ENCODE assay signal across 1 cellular context in the genomic region with DNA sequence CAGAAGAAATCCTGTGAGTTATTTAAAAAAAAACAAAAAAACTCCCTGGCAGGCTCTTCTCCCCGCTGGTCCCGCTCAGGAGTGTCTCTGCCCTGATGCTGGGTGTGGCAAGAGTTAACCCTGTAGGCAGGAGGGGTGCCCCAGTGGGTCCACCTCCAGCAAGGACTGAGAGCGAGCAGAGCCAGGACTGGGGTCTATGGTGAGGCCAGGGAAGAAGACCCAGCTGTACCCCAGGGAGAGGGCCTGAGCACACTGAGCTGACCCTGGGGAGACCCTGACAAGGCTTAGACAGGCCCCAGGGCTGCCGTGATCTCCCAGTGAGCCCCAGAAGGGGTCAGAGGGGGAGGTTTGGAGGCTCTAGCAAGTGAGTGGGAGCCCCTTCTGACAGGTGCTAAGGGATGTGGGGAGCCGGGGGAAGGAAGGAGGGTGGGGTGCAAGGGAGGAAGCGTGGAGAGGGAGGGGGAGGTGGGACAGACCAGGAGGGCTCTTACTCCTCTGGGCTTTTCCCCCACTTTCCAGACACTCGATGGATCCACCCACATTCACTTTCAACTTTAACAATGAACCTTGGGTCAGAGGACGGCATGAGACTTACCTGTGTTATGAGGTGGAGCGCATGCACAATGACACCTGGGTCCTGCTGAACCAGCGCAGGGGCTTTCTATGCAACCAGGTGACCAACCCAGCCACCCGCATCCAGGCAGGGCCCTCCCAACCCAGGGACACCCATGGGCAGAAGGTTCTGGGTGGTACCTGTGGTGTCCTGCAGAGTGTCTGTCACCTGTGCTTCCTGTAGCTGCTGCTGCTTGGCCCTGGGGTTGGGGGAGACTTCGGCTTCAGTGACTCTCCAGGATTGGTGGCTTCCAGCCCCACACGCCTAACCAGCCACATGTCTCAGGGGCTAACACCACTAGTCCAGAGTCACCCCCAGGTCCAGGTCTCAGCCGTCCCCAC.
TF ChIP-seq lines count a peak whose summit lies in the region.

No MANE protein-coding gene starts in this region.

TF ChIP-seq in HepG2, 621 proteins besides CTCF, POLR2A, EP300 and RAD21:
- TF ChIP-seq NCOA5 (CRISPR knock-in tag; IDR thresholded peaks at IDR 0.05) (no peak), ZKSCAN1 (IDR thresholded peaks at IDR 0.05; ENCODE audit: low read length) (no peak), PBX3 (CRISPR knock-in tag; IDR thresholded peaks at IDR 0.05; ENCODE audit: borderline replicate concordance) (no peak), FOXA1 (IDR thresholded peaks at IDR 0.05) (no peak), FOXA1 (CRISPR knock-in tag; IDR thresholded peaks at IDR 0.05) (no peak), FOXP4 (CRISPR knock-in tag; IDR thresholded peaks at IDR 0.05) (no peak), ZNF121 (CRISPR knock-in tag; IDR thresholded peaks at IDR 0.05) (no peak), PHF8 (CRISPR knock-in tag; IDR thresholded peaks at IDR 0.05) (no peak), SALL1 (CRISPR knock-in tag; IDR thresholded peaks at IDR 0.05) (no peak), JARID2 (CRISPR knock-in tag; IDR thresholded peaks at IDR 0.05; ENCODE audit: insufficient replicate concordance) (no peak), ZNF839 (CRISPR knock-in tag; IDR thresholded peaks at IDR 0.05; ENCODE audit: borderline replicate concordance) (no peak), ARNT2 (CRISPR knock-in tag; IDR thresholded peaks at IDR 0.05; ENCODE audit: low read depth) (no peak), STAT5B (CRISPR knock-in tag; IDR thresholded peaks at IDR 0.05) (no peak), ZNF383 (CRISPR knock-in tag; IDR thresholded peaks at IDR 0.05; ENCODE audit: borderline replicate concordance) (no peak), DMAP1 (CRISPR knock-in tag; IDR thresholded peaks at IDR 0.05) (no peak)
